In genomic region chr7:41785840-41786239, GRCh38 we compare ENCODE assay signal across 23 cellular contexts.
DNase-seq lines count a peak whose midpoint lies in the region; ATAC-seq and TF ChIP-seq lines count a peak whose summit lies in the region.
"Had no signal": no experiment of that assay in that cellular context is flagged by ENCODE, and none has a peak within 500 bp of the region (broad histone marks: within the 10 kb centered on the region; RNA-seq: fewer than 3 reads in every experiment).

No MANE protein-coding gene starts in this region.

- H3K27ac Mint-ChIP-seq in nephron: peak overlapping the region in 2 of 3 experiments; percentile 34 to 58
- no peak overlapping the region for H3K27ac Mint-ChIP-seq in nephron progenitor cell
- H3K27ac Mint-ChIP-seq: CD4-positive, alpha-beta T cell; CD8-positive, alpha-beta memory T cell; GM23338; H9 had no signal

- TF ChIP-seq POLR2A in adrenal gland (IDR thresholded peaks at IDR 0.05) (no peak), spleen (IDR thresholded peaks at IDR 0.05) (no peak)

- intact Hi-C loops in adrenal gland (cut with DNase I): no loop called here
- intact Hi-C loops in spleen (cut with DNase I; ENCODE audit: low total_unique reads): no loop called here

- H3K27me3 ChIP-seq in adrenal gland: no peaks in the 10 kb centered on the region
- H3K27me3 ChIP-seq in spleen (replicated peaks in 1 of 7): no peaks in the 10 kb centered on the region
- H3K27me3 ChIP-seq: BE2C; BLaER1 treated with 17β-estradiol and CSF1 and Interleukin-3, amounts not matched to agents 10 nM and 100 nM had no signal

- no peak for ATAC-seq in GM18907 (IDR thresholded peaks at IDR 0.05; ENCODE audit: unreplicated experiment)
- ATAC-seq: A549, GM23338, HCT116 had no signal

- no peaks in the 10 kb centered on the region for H3K36me3 Mint-ChIP-seq in nephron (ENCODE audit: low read depth)
- H3K36me3 Mint-ChIP-seq in nephron progenitor cell (ENCODE audit: low read depth): no peaks in the 10 kb centered on the region
- H3K36me3 Mint-ChIP-seq: CD8-positive, alpha-beta memory T cell had no signal

- H3K4me1 ChIP-seq in adrenal gland (replicated peaks in 1 of 2): peaks cover 0 to 7% of the 10 kb centered on the region in 2 donors
- peaks cover 0 to 25% (median 5%) of the 10 kb centered on the region in 6 donors for H3K4me1 ChIP-seq in spleen
- H3K4me1 ChIP-seq: A549, BE2C had no signal

- DNase-seq in adrenal gland (peak; percentile 19 to 56 (median 40)), left kidney (ENCODE audit: low read depth, low spot score) (peak; percentile 21), spleen (no peak), iPS-NIHi11 (ENCODE audit: low spot score) (no peak), nephron progenitor cell (no peak)
- DNase-seq: 8988T; ACHN; AML-193; BE2C; CD4-positive, alpha-beta T cell; CD8-positive, alpha-beta memory T cell; DMS 273 treated with DMSO at 0.1 percent for 48 hours; DMS79; EL; GDM1; H9 had no signal

- H3K36me3 ChIP-seq in adrenal gland (replicated peaks in 1 of 2): no peaks in the 10 kb centered on the region
- no peaks in the 10 kb centered on the region for H3K36me3 ChIP-seq in spleen
- H3K36me3 ChIP-seq: BE2C; BLaER1 treated with 17β-estradiol and CSF1 and Interleukin-3, amounts not matched to agents 10 nM and 100 nM had no signal

- H3K9me3 ChIP-seq in adrenal gland (replicated peaks in 1 of 3) (no peaks in the 10 kb centered on the region), spleen (no peaks in the 10 kb centered on the region)
- H3K9me3 ChIP-seq: A549, BE2C had no signal

- H3K4me1 Mint-ChIP-seq in nephron (peaks cover 24% of the 10 kb centered on the region), nephron progenitor cell (peaks cover 14% of the 10 kb centered on the region)
- H3K4me1 Mint-ChIP-seq: CD8-positive, alpha-beta memory T cell; GM23338 had no signal

- TF ChIP-seq CTCF in adrenal gland (IDR thresholded peaks at IDR 0.05) (no peak), nephron (IDR thresholded peaks at IDR 0.05; ENCODE audit: unreplicated experiment in 3 of 3) (no peak), spleen (IDR thresholded peaks at IDR 0.05 in 8 of 11, conservative IDR thresholded peaks at IDR 0.05 in 3 of 11) (no peak), nephron progenitor cell (IDR thresholded peaks at IDR 0.05) (no peak)

- H3K4me3 ChIP-seq in adrenal gland (no peak overlapping the region), spleen (no peak overlapping the region)
- H3K4me3 ChIP-seq: A549; BLaER1 treated with 17β-estradiol and CSF1 and Interleukin-3, amounts not matched to agents 10 nM and 100 nM; GM23338 had no signal

- 35 to 47% (median 42%) methylated on average over 5 of the region's 5 CpGs for WGBS in adrenal gland, 4 donors
- 66 to 88% (median 81%) methylated on average over 5 of the region's 5 CpGs for WGBS in spleen, 5 donors

- H3K9me3 Mint-ChIP-seq in nephron (no peaks in the 10 kb centered on the region), nephron progenitor cell (no peaks in the 10 kb centered on the region)
- H3K9me3 Mint-ChIP-seq: CD4-positive, alpha-beta T cell; GM23338; H9 had no signal

- H3K4me3 Mint-ChIP-seq in nephron (no peak overlapping the region), nephron progenitor cell (no peak overlapping the region)
- H3K4me3 Mint-ChIP-seq: CD14-positive monocyte; CD4-positive, alpha-beta T cell; CD8-positive, alpha-beta memory T cell; GM23338; H9 had no signal

- H3K27me3 Mint-ChIP-seq in nephron (ENCODE audit: low read depth) (no peaks in the 10 kb centered on the region), nephron progenitor cell (ENCODE audit: low read depth, poor library complexity) (no peaks in the 10 kb centered on the region)
- H3K27me3 Mint-ChIP-seq: CD4-positive, alpha-beta T cell; CD8-positive, alpha-beta memory T cell had no signal

- H3K27ac ChIP-seq in adrenal gland: no peak overlapping the region
- peak overlapping the region in 6 of 8 donors; percentile 1 to 58 (median 48) for H3K27ac ChIP-seq in spleen
- H3K27ac ChIP-seq: A549; BLaER1 treated with 17β-estradiol and CSF1 and Interleukin-3, amounts not matched to agents 10 nM and 100 nM had no signal

Comparison
In these comparisons a context has a peak if more than half of its experiments do, and no peak if none do; other contexts are left out.
1. DNase-seq: peak in adrenal gland (7 of 7) and left kidney (single experiment); none in spleen (single experiment), iPS-NIHi11 (single experiment) and nephron progenitor cell (single experiment).
2. H3K27ac ChIP-seq: peak in spleen (6 of 8); none in adrenal gland (0 of 5).